ENCODE assay signal across 8 cellular contexts in genomic region chr1:193111641-193112090, GRCh38. TPM values are rescaled to one million over a fixed set of nuclear protein-coding genes. Genes with fewer than 3 reads are reported as not detected.
DNase-seq lines count a peak whose midpoint lies in the region; ATAC-seq and TF ChIP-seq lines count a peak whose summit lies in the region.

No MANE protein-coding gene starts in this region.

- no peaks in the 10 kb centered on the region for H3K79me2 ChIP-seq in mammary epithelial cell (ENCODE audit: insufficient read depth, low read length)

- intact Hi-C loops in mammary epithelial cell (cut with micrococcal nuclease): no loop called here

- in situ Hi-C loops in KBM-7 (cut with MboI; ENCODE audit: low pct_unique_long_range_greater_than_20kb, low sequenced_read_pairs) (no loop called here), mammary epithelial cell (cut with MboI; ENCODE audit: low sequenced_read_pairs in 2 of 2) (no loop called here)

- BruUV-seq in mammary epithelial cell (replicated peaks; lab: Mats Ljungman, UMichigan): no TSS peak

- peak overlapping the region; percentile 60 for H3K4me2 ChIP-seq in mammary epithelial cell (ENCODE audit: insufficient read depth, low read depth, low read length)

- ATAC-seq in HG02623 (IDR thresholded peaks at IDR 0.05; ENCODE audit: unreplicated experiment): no peak

- H4K20me1 ChIP-seq in mammary epithelial cell (ENCODE audit: insufficient read depth, low read length): no peaks in the 10 kb centered on the region

- no peaks in the 10 kb centered on the region for H3K9me3 ChIP-seq in mammary epithelial cell (replicated peaks; ENCODE audit: insufficient read depth, low read length)

- dilution Hi-C loops in mammary epithelial cell (cut with HindIII; ENCODE audit: low sequenced_read_pairs): no loop called here

- no peak for TF ChIP-seq CTCF in mammary epithelial cell (conservative IDR thresholded peaks at IDR 0.05 in 1 of 2, IDR thresholded peaks at IDR 0.05 in 1 of 2; ENCODE audit: extremely low read depth in 1 of 2, insufficient read depth in 1 of 2, low read depth in 1 of 2, low read length in 2 of 2)

- H2AFZ ChIP-seq in mammary epithelial cell (ENCODE audit: low read depth, low read length): peak overlapping the region; percentile 54

- no peak overlapping the region for H3K9ac ChIP-seq in mammary epithelial cell (ENCODE audit: insufficient read depth, low read length)

- H3K4me1 ChIP-seq in mammary epithelial cell (ENCODE audit: insufficient read depth, low read length): peaks cover 21% of the 10 kb centered on the region

- H3K27me3 ChIP-seq in mammary epithelial cell (ENCODE audit: insufficient read depth, low read length): no peaks in the 10 kb centered on the region

- DNase-seq in AML-193 (lab: John Stamatoyannopoulos, UW) (peak; percentile 49 to 64), KBM-7 (peak; percentile 40), mammary epithelial cell (peak; percentile 65), myocyte (ENCODE audit: low read depth) (peak; percentile 75), NCI-H1105 treated with DMSO at 0.1 percent for 48 hours (lab: John Stamatoyannopoulos, UW) (no peak), NCI-H2227 (lab: John Stamatoyannopoulos, UW; ENCODE audit: unreplicated experiment) (no peak)
- no peak for DNase-seq in activated naive CD4-positive, alpha-beta T cell (lab: John Stamatoyannopoulos, UW)

- 18% methylated on average over 6 of the region's 6 CpGs for WGBS in mammary epithelial cell (ENCODE audit: low coverage, missing lambda C conversion rate)

- H3K4me3 ChIP-seq in mammary epithelial cell (replicated peaks in 1 of 3; ENCODE audit: insufficient read depth in 1 of 3, low read depth in 2 of 3, low read length in 3 of 3): no peak overlapping the region

- peak overlapping the region; percentile 11 for H3K27ac ChIP-seq in mammary epithelial cell (ENCODE audit: insufficient read depth, low read depth, low read length)

- CTCF ChIA-PET in mammary epithelial cell (lab: Charles Lee; ENCODE audit: low non-redundant PET): no interaction called here

- H3K36me3 ChIP-seq in mammary epithelial cell (ENCODE audit: insufficient read depth, low read length): no peaks in the 10 kb centered on the region

RNA-seq across cellular contexts. Expression of gene GLRX2, which starts 6.5 kb away (rescaled TPM):
- total RNA-seq in mammary epithelial cell (10 to 100 TPM in 1 of 2 donors, 1 to 10 TPM in 1; 6.7 to 36.3 TPM), myocyte (13.9 and 28.8 TPM in 2 replicates)
- 12.6 TPM for polyA plus RNA-seq in mammary epithelial cell
- polyA minus RNA-seq in mammary epithelial cell: 4.2 TPM
- polyA plus RNA-seq in myocyte (2012): 27.5 TPM

RNA-seq across cellular contexts. Expression of gene CDC73, which starts 10.2 kb away (rescaled TPM):
- total RNA-seq in mammary epithelial cell: 10 to 100 TPM; 27.5 to 58.3 TPM
- polyA plus RNA-seq in mammary epithelial cell: 25.8 TPM
- 20.8 TPM for polyA minus RNA-seq in mammary epithelial cell
- total RNA-seq in myocyte: 29.2 and 35.0 TPM in 2 replicates
- polyA plus RNA-seq in myocyte (2012): 29.8 TPM

RNA-seq across cellular contexts. Expression of gene RO60, which starts 52.3 kb away (rescaled TPM):
- 100 to 1,000 TPM in 1 of 2 donors, 10 to 100 TPM in 1; 56.1 to 118 TPM for total RNA-seq in mammary epithelial cell
- polyA plus RNA-seq in mammary epithelial cell: 27.0 TPM
- 56.5 TPM for polyA minus RNA-seq in mammary epithelial cell
- total RNA-seq in myocyte: 82.5 and 98.1 TPM in 2 replicates
- polyA plus RNA-seq in myocyte (2012): 12.0 TPM

RNA-seq across cellular contexts. Expression of gene UCHL5, which starts 52.5 kb away (rescaled TPM):
- total RNA-seq in mammary epithelial cell (10 to 100 TPM; 26.3 to 52.6 TPM), myocyte (37.4 and 48.3 TPM in 2 replicates)
- 25.0 TPM for polyA plus RNA-seq in mammary epithelial cell
- 75.1 TPM for polyA minus RNA-seq in mammary epithelial cell
- polyA plus RNA-seq in myocyte (2012): 16.2 TPM

Comparison
In these comparisons a context has a peak if more than half of its experiments do, and no peak if none do; other contexts are left out.
1. DNase-seq: peak in AML-193 (2 of 2), KBM-7 (single experiment), mammary epithelial cell (single experiment) and myocyte (single experiment); none in NCI-H1105 treated with DMSO at 0.1 percent for 48 hours (single experiment), NCI-H2227 (single experiment) and activated naive CD4-positive, alpha-beta T cell (0 of 4).